8 cellular contexts compared by ENCODE assay signal in the genomic region with DNA sequence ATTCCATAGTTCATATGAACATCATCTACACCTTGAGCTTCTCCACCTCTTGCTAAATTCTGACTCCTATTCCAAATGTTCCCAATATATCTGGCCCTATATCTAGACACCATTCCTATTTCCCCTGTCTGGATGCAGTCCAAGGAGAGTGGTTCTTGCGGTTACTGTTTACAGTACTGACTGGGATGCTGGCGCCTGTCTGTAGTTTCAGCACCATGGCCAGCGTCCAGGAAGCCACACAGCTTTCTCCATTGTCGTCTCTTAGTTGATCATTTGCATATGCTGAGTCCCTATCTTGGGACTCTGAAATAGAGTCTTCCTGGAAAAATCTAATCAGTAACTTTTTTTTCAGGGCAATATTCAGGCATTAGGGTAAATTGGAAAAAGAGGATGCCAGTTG. TPM values are rescaled to one million over a fixed set of nuclear protein-coding genes. Genes with fewer than 3 reads are reported as not detected.
A peak's percentile ranks its signal among the peaks of the same experiment; 100 is the strongest.
DNase-seq lines count a peak whose midpoint lies in the region; ATAC-seq and TF ChIP-seq lines count a peak whose summit lies in the region.

No MANE protein-coding gene starts in this region.

- H3K27ac ChIP-seq in CD8-positive, alpha-beta memory T cell (ENCODE audit: low read depth, low read length), result no peak overlapping the region
- H3K27ac ChIP-seq in IMR-90 (ENCODE audit: insufficient read depth, low read length) (no peak overlapping the region), mammary epithelial cell (ENCODE audit: insufficient read depth, low read depth, low read length) (no peak overlapping the region), tibial artery (no peak overlapping the region)

- H4K5ac ChIP-seq in IMR-90 (ENCODE audit: low read depth, low read length), result no peak overlapping the region

- intact Hi-C loops in IMR-90 (cut with micrococcal nuclease), result no loop called here
- intact Hi-C loops in mammary epithelial cell (cut with micrococcal nuclease), result no loop called here
- intact Hi-C loops in tibial artery (cut with DNase I; ENCODE audit: low total_unique reads), result no loop called here

- CTCF ChIA-PET in CD8-positive, alpha-beta memory T cell (lab: Charles Lee), result no interaction called here
- CTCF ChIA-PET in IMR-90 (lab: Yijun Ruan, JAX), result no interaction called here
- CTCF ChIA-PET in mammary epithelial cell (lab: Charles Lee; ENCODE audit: low non-redundant PET), result no interaction called here

- H2AFZ ChIP-seq in IMR-90 (replicated peaks; ENCODE audit: low read length, poor library complexity) (no peak overlapping the region), mammary epithelial cell (ENCODE audit: low read depth, low read length) (no peak overlapping the region)

- no peak overlapping the region for H4K8ac ChIP-seq in IMR-90 (ENCODE audit: low read depth in 2 of 2, low read length in 2 of 2)

- H3K27me3 ChIP-seq in CD8-positive, alpha-beta memory T cell (ENCODE audit: insufficient read depth, low read length, poor library complexity, severe bottlenecking), result no peaks in the 10 kb centered on the region
- no peaks in the 10 kb centered on the region for H3K27me3 ChIP-seq in IMR-90 (ENCODE audit: control insufficient read depth, insufficient read depth, low read length)
- H3K27me3 ChIP-seq in mammary epithelial cell (ENCODE audit: insufficient read depth, low read length), result no peaks in the 10 kb centered on the region
- H3K27me3 ChIP-seq in tibial artery, result no peaks in the 10 kb centered on the region

- no peaks in the 10 kb centered on the region for H3K79me1 ChIP-seq in IMR-90 (ENCODE audit: low read depth in 1 of 2, low read length in 2 of 2)

- no peak for TF ChIP-seq POLR2A in IMR-90 (IDR thresholded peaks at IDR 0.05; ENCODE audit: low read depth, low read length)

- no peaks in the 10 kb centered on the region for H4K20me1 ChIP-seq in IMR-90 (ENCODE audit: insufficient read depth, low read length)
- no peaks in the 10 kb centered on the region for H4K20me1 ChIP-seq in mammary epithelial cell (ENCODE audit: insufficient read depth, low read length)

- H3K79me2 ChIP-seq in mammary epithelial cell (ENCODE audit: insufficient read depth, low read length), result no peaks in the 10 kb centered on the region

- no peaks in the 10 kb centered on the region for H3K9me1 ChIP-seq in IMR-90 (ENCODE audit: insufficient read depth, low read length)

- in situ Hi-C loops in IMR-90 (cut with MboI; ENCODE audit: low sequenced_read_pairs), result no loop called here
- in situ Hi-C loops in mammary epithelial cell (cut with MboI; ENCODE audit: low sequenced_read_pairs in 2 of 2), result no loop called here

- H3K27me3 Mint-ChIP-seq in CD8-positive, alpha-beta memory T cell, result peaks cover 21 to 59% of the 10 kb centered on the region in 2 donors
- peaks cover 40% of the 10 kb centered on the region for H3K27me3 Mint-ChIP-seq in T-helper 17 cell

- H2AK9ac ChIP-seq in IMR-90 (replicated peaks; ENCODE audit: low read depth, low read length, poor library complexity), result no peak overlapping the region

- TF ChIP-seq CTCF in IMR-90 (conservative IDR thresholded peaks at IDR 0.05; ENCODE audit: low read depth, low read length) (no peak), mammary epithelial cell (conservative IDR thresholded peaks at IDR 0.05 in 1 of 2, IDR thresholded peaks at IDR 0.05 in 1 of 2; ENCODE audit: extremely low read depth in 1 of 2, insufficient read depth in 1 of 2, low read depth in 1 of 2, low read length in 2 of 2) (no peak), tibial artery (IDR thresholded peaks at IDR 0.05) (no peak)

- peaks cover 17% of the 10 kb centered on the region for H3K4me1 ChIP-seq in CD8-positive, alpha-beta memory T cell (ENCODE audit: insufficient read depth, low read length)
- H3K4me1 ChIP-seq in IMR-90 (ENCODE audit: control insufficient read depth, insufficient read depth, low read length) (no peaks in the 10 kb centered on the region), mammary epithelial cell (ENCODE audit: insufficient read depth, low read length) (no peaks in the 10 kb centered on the region), tibial artery (no peaks in the 10 kb centered on the region)

- H3K4me3 ChIP-seq in CD8-positive, alpha-beta memory T cell (ENCODE audit: low read length), result no peak overlapping the region
- no peak overlapping the region for H3K4me3 ChIP-seq in IMR-90 (ENCODE audit: insufficient read depth, low read depth, low read length)
- no peak overlapping the region for H3K4me3 ChIP-seq in mammary epithelial cell (replicated peaks in 1 of 3; ENCODE audit: insufficient read depth in 1 of 3, low read depth in 2 of 3, low read length in 3 of 3)
- H3K4me3 ChIP-seq in tibial artery, result no peak overlapping the region

- no peak overlapping the region for H3K18ac ChIP-seq in IMR-90 (ENCODE audit: low read depth, low read length)

- peaks cover 16 to 30% (median 26%) of the 10 kb centered on the region in 3 donors for H3K4me1 Mint-ChIP-seq in CD8-positive, alpha-beta memory T cell
- peaks cover 11% of the 10 kb centered on the region for H3K4me1 Mint-ChIP-seq in T-helper 17 cell

- no peak overlapping the region for H3K4ac ChIP-seq in IMR-90 (ENCODE audit: low read depth, low read length)

- ATAC-seq in IMR-90 (ENCODE audit: low read depth) (peak; percentile 29; the same call in 1 of the 2 replicates), T-helper 17 cell (peak; percentile 46), HG03521 (IDR thresholded peaks at IDR 0.05; ENCODE audit: unreplicated experiment) (no peak), GM21529 (IDR thresholded peaks at IDR 0.05; ENCODE audit: unreplicated experiment) (no peak)

- dilution Hi-C loops in IMR-90 (cut with HindIII; ENCODE audit: low sequenced_read_pairs, unreplicated experiment), result no loop called here
- dilution Hi-C loops in mammary epithelial cell (cut with HindIII; ENCODE audit: low sequenced_read_pairs), result no loop called here

- H3K23ac ChIP-seq in IMR-90 (ENCODE audit: low read depth, low read length), result no peak overlapping the region

- no peak overlapping the region for H3K56ac ChIP-seq in IMR-90 (ENCODE audit: extremely low read depth, insufficient read depth, low read length)

- no peak overlapping the region for H3K27ac Mint-ChIP-seq in CD8-positive, alpha-beta memory T cell
- H3K27ac Mint-ChIP-seq in T-helper 17 cell, result no peak overlapping the region

- no peak overlapping the region for H2AK5ac ChIP-seq in IMR-90 (ENCODE audit: low read depth, low read length)

- no peaks in the 10 kb centered on the region for H3K9me3 ChIP-seq in CD8-positive, alpha-beta memory T cell (ENCODE audit: low read length)
- H3K9me3 ChIP-seq in IMR-90 (ENCODE audit: control insufficient read depth, insufficient read depth, low read length), result peaks cover 19% of the 10 kb centered on the region
- H3K9me3 ChIP-seq in T-helper 17 cell (ENCODE audit: control insufficient read depth, low read length, poor library complexity, severe bottlenecking), result no peaks in the 10 kb centered on the region
- H3K9me3 ChIP-seq in mammary epithelial cell (replicated peaks; ENCODE audit: insufficient read depth, low read length), result peaks cover 16% of the 10 kb centered on the region
- H3K9me3 ChIP-seq in tibial artery, result no peaks in the 10 kb centered on the region

- no peak overlapping the region for H4K91ac ChIP-seq in IMR-90 (ENCODE audit: insufficient read depth, low read depth, low read length)

- WGBS in IMR-90 (ENCODE audit: extremely low coverage in 2 of 2, insufficient read length in 1 of 2), 2 experiments, result 10% methylated on average over 3 of the region's 4 CpGs; no CpG with 5 or more reads in 1 of the 2 experiments
- 4% methylated on average over 4 of the region's 4 CpGs for WGBS in mammary epithelial cell (ENCODE audit: low coverage, missing lambda C conversion rate)

- no peak overlapping the region for H2BK20ac ChIP-seq in IMR-90 (ENCODE audit: low read depth, low read length)

- H3K36me3 ChIP-seq in CD8-positive, alpha-beta memory T cell (ENCODE audit: insufficient read depth, low read length), result no peaks in the 10 kb centered on the region
- no peaks in the 10 kb centered on the region for H3K36me3 ChIP-seq in IMR-90 (ENCODE audit: control insufficient read depth, insufficient read depth, low read length)
- no peaks in the 10 kb centered on the region for H3K36me3 ChIP-seq in mammary epithelial cell (ENCODE audit: insufficient read depth, low read length)
- H3K36me3 ChIP-seq in tibial artery, result no peaks in the 10 kb centered on the region

- POLR2A ChIA-PET in CD8-positive, alpha-beta memory T cell (lab: Charles Lee), result no interaction called here
- POLR2A ChIA-PET in IMR-90 (lab: Charles Lee; ENCODE audit: unreplicated experiment), result no interaction called here

- H3K9ac ChIP-seq in IMR-90 (ENCODE audit: low read depth, low read length), result no peak overlapping the region
- H3K9ac ChIP-seq in mammary epithelial cell (ENCODE audit: insufficient read depth, low read length), result no peak overlapping the region

- no peak for TF ChIP-seq RAD21 in IMR-90 (IDR thresholded peaks at IDR 0.05; ENCODE audit: low read length)

- DNase-seq in CD8-positive, alpha-beta memory T cell, result peak; percentile 14 to 59 (median 30)
- DNase-seq in IMR-90 (peak; percentile 2), T-helper 17 cell (peak in 1 of 3 donors; percentile 34), mammary epithelial cell (peak; percentile 27), midbrain (lab: John Stamatoyannopoulos, UW) (peak; percentile 36), tibial artery (no peak)

- H2BK15ac ChIP-seq in IMR-90 (ENCODE audit: low read depth, low read length), result no peak overlapping the region

- no peak overlapping the region for H3K4me3 Mint-ChIP-seq in CD8-positive, alpha-beta memory T cell
- no peak overlapping the region for H3K4me3 Mint-ChIP-seq in T-helper 17 cell

- H3K14ac ChIP-seq in IMR-90 (replicated peaks; ENCODE audit: low read depth, low read length), result no peak overlapping the region

- peaks cover 0 to 9% (median 3%) of the 10 kb centered on the region in 5 donors for H3K9me3 Mint-ChIP-seq in CD8-positive, alpha-beta memory T cell

- BruUV-seq in IMR-90 (replicated peaks; lab: Mats Ljungman, UMichigan), result no TSS peak
- no TSS peak for BruUV-seq in mammary epithelial cell (replicated peaks; lab: Mats Ljungman, UMichigan)

- H2BK5ac ChIP-seq in IMR-90 (ENCODE audit: low read depth, low read length, poor library complexity, severe bottlenecking), result no peak overlapping the region

- no peak overlapping the region for H3K4me2 ChIP-seq in IMR-90 (ENCODE audit: low read depth, low read length)
- no peak overlapping the region for H3K4me2 ChIP-seq in mammary epithelial cell (ENCODE audit: insufficient read depth, low read depth, low read length)

- no peaks in the 10 kb centered on the region for H3K36me3 Mint-ChIP-seq in CD8-positive, alpha-beta memory T cell
- no peaks in the 10 kb centered on the region for H3K36me3 Mint-ChIP-seq in T-helper 17 cell (ENCODE audit: low read depth)

- H2BK120ac ChIP-seq in IMR-90 (ENCODE audit: low read depth, low read length), result no peak overlapping the region

RNA-seq across cellular contexts. Expression of a gene that starts 14.9 kb away (rescaled TPM):
- total RNA-seq in CD8-positive, alpha-beta memory T cell, result 1 to 10 TPM; 1.4 TPM
- 31.6 TPM for polyA plus RNA-seq in CD8-positive, alpha-beta memory T cell
- total RNA-seq in IMR-90 (2012; rRNA removed) (not detected in 2 replicates), T-helper 17 cell (1 to 10 TPM in 1 of 2 donors, under 1 TPM in 1; 0.94 to 1.7 TPM), mammary epithelial cell (not detected)
- polyA plus RNA-seq in IMR-90 (2012; rRNA removed) (not detected in 2 replicates), mammary epithelial cell (not detected)
- polyA plus RNA-seq in IMR-90 (2012; cell fraction: cytosol; rRNA removed), result not detected in 2 replicates
- not detected in 2 replicates for polyA plus RNA-seq in IMR-90 (2012; cell fraction: nucleus; rRNA removed; ENCODE audit: low replicate concordance)
- not detected for polyA minus RNA-seq in mammary epithelial cell

RNA-seq across cellular contexts. Expression of a gene that starts 44.4 kb away (rescaled TPM):
- total RNA-seq in CD8-positive, alpha-beta memory T cell, result 1 to 10 TPM in 1 of 2 experiments, under 1 TPM in 1; 0.44 to 1.1 TPM
- not detected for polyA plus RNA-seq in CD8-positive, alpha-beta memory T cell
- total RNA-seq in IMR-90 (2012; rRNA removed) (7.2 and 7.8 TPM in 2 replicates), T-helper 17 cell (not detected), mammary epithelial cell (10 to 100 TPM in 1 of 2 donors, 1 to 10 TPM in 1; 5.5 to 30.0 TPM)
- polyA plus RNA-seq in IMR-90 (2012; rRNA removed) (25.3 and 45.3 TPM in 2 replicates), mammary epithelial cell (8.8 TPM)
- polyA plus RNA-seq in IMR-90 (2012; cell fraction: cytosol; rRNA removed), result 68.0 and 69.8 TPM in 2 replicates
- polyA plus RNA-seq in IMR-90 (2012; cell fraction: nucleus; rRNA removed; ENCODE audit: low replicate concordance), result 13.3 and 20.0 TPM in 2 replicates
- polyA minus RNA-seq in mammary epithelial cell, result not detected

RNA-seq across cellular contexts. Expression of a gene that starts 53.9 kb away (rescaled TPM):
- 1 to 10 TPM; 3.8 to 4.4 TPM for total RNA-seq in CD8-positive, alpha-beta memory T cell
- 0.23 TPM for polyA plus RNA-seq in CD8-positive, alpha-beta memory T cell
- total RNA-seq in IMR-90 (2012; rRNA removed) (0.83 and 1.1 TPM in 2 replicates), T-helper 17 cell (1 to 10 TPM; 4.4 to 6.0 TPM), mammary epithelial cell (1 to 10 TPM; 6.3 to 7.3 TPM)
- polyA plus RNA-seq in IMR-90 (2012; rRNA removed) (0.69 and 0.94 TPM in 2 replicates), mammary epithelial cell (1.9 TPM)
- polyA plus RNA-seq in IMR-90 (2012; cell fraction: cytosol; rRNA removed), result 0.29 and 1.4 TPM in 2 replicates
- polyA plus RNA-seq in IMR-90 (2012; cell fraction: nucleus; rRNA removed; ENCODE audit: low replicate concordance), result 0.34 and 0.86 TPM in 2 replicates
- 1.3 TPM for polyA minus RNA-seq in mammary epithelial cell

RNA-seq across cellular contexts. Expression of a gene that starts 56.1 kb away (rescaled TPM):
- not detected for total RNA-seq in CD8-positive, alpha-beta memory T cell
- not detected for polyA plus RNA-seq in CD8-positive, alpha-beta memory T cell
- total RNA-seq in IMR-90 (2012; rRNA removed) (not detected in 2 replicates), T-helper 17 cell (1 to 10 TPM in 1 of 2 donors, under 1 TPM in 1; 0.68 to 3.3 TPM), mammary epithelial cell (not detected)
- polyA plus RNA-seq in IMR-90 (2012; rRNA removed) (not detected in 2 replicates), mammary epithelial cell (not detected)
- polyA plus RNA-seq in IMR-90 (2012; cell fraction: cytosol; rRNA removed), result not detected in 2 replicates
- polyA plus RNA-seq in IMR-90 (2012; cell fraction: nucleus; rRNA removed; ENCODE audit: low replicate concordance), result not detected in 2 replicates
- not detected for polyA minus RNA-seq in mammary epithelial cell

Comparison
In these comparisons a context has a peak if more than half of its experiments do, and no peak if none do; other contexts are left out.
1. DNase-seq: peak in CD8-positive, alpha-beta memory T cell (5 of 5), IMR-90 (single experiment), mammary epithelial cell (single experiment) and midbrain (single experiment); none in tibial artery (0 of 2).
2. ATAC-seq: peak in IMR-90 (single experiment) and T-helper 17 cell (single experiment); none in HG03521 (single experiment) and GM21529 (single experiment).